14 cellular contexts compared by ENCODE assay signal in genomic region chr17:62611308-62611707, GRCh38. TPM values are rescaled to one million over a fixed set of nuclear protein-coding genes. Genes with fewer than 3 reads are reported as not detected.
DNase-seq lines count a peak whose midpoint lies in the region; ATAC-seq, FAIRE-seq and TF ChIP-seq lines count a peak whose summit lies in the region.
"Had no signal": no experiment of that assay in that cellular context is flagged by ENCODE, and none has a peak within 500 bp of the region (broad histone marks: within the 10 kb centered on the region; RNA-seq: fewer than 3 reads in every experiment).

No MANE protein-coding gene starts in this region.

- no peak for FAIRE-seq in GM12891 (lab: Jason Lieb, UNC)

- peaks cover 23 to 94% (median 55%) of the 10 kb centered on the region in 4 donors for H3K36me3 ChIP-seq in upper lobe of left lung

- no peak for TF ChIP-seq CTCF in upper lobe of left lung (IDR thresholded peaks at IDR 0.05)

- no peaks in the 10 kb centered on the region for H3K4me1 ChIP-seq in upper lobe of left lung

- no peaks in the 10 kb centered on the region for H3K27me3 Mint-ChIP-seq in activated CD8-positive, alpha-beta memory T cell treated with anti-CD3 and anti-CD28 coated beads, Interleukin-2, amount 10 ng/mL, durations not matched to agents 7 days and 5 days
- H3K27me3 Mint-ChIP-seq in stimulated activated memory B cell treated with anti-CD40 and anti-IgM and Interleukin-4, amounts not matched to agents 10 μg/mL and 1 μg/mL and 100 μg/mL, for 72 hours: no peaks in the 10 kb centered on the region
- H3K27me3 Mint-ChIP-seq: activated CD4-positive, alpha-beta T cell treated with anti-CD3 and anti-CD28 coated beads, Interleukin-2, amount 10 ng/mL, durations not matched to agents 24 days and 14 days had no signal

- no peaks in the 10 kb centered on the region for H3K27me3 ChIP-seq in upper lobe of left lung
- H3K27me3 ChIP-seq: SJSA1 had no signal

- H3K4me3 ChIP-seq in upper lobe of left lung: no peak overlapping the region
- H3K4me3 ChIP-seq: SJSA1 had no signal

- TF ChIP-seq EP300 in upper lobe of left lung (IDR thresholded peaks at IDR 0.05): no peak

- peak overlapping the region; percentile 21 for H3K4me3 Mint-ChIP-seq in activated CD8-positive, alpha-beta memory T cell treated with anti-CD3 and anti-CD28 coated beads, Interleukin-2, amount 10 ng/mL, durations not matched to agents 7 days and 5 days
- no peak overlapping the region for H3K4me3 Mint-ChIP-seq in stimulated activated memory B cell treated with anti-CD40 and anti-IgM and Interleukin-4, amounts not matched to agents 10 μg/mL and 1 μg/mL and 100 μg/mL, for 72 hours
- H3K4me3 Mint-ChIP-seq: activated CD4-positive, alpha-beta T cell treated with anti-CD3 and anti-CD28 coated beads, Interleukin-2, amount 10 ng/mL, durations not matched to agents 24 days and 14 days had no signal

- H3K27ac Mint-ChIP-seq in activated CD8-positive, alpha-beta memory T cell treated with anti-CD3 and anti-CD28 coated beads, Interleukin-2, amount 10 ng/mL, durations not matched to agents 7 days and 5 days: peak overlapping the region; percentile 56
- peak overlapping the region; percentile 31 for H3K27ac Mint-ChIP-seq in stimulated activated memory B cell treated with anti-CD40 and anti-IgM and Interleukin-4, amounts not matched to agents 10 μg/mL and 1 μg/mL and 100 μg/mL, for 72 hours
- H3K27ac Mint-ChIP-seq: activated CD4-positive, alpha-beta T cell treated with anti-CD3 and anti-CD28 coated beads, Interleukin-2, amount 10 ng/mL, durations not matched to agents 24 days and 14 days had no signal

- ATAC-seq in activated CD8-positive, alpha-beta memory T cell treated with anti-CD3 and anti-CD28 coated beads, Interleukin-2, amount 10 ng/mL, durations not matched to agents 7 days and 5 days: peak; percentile 68
- peak; percentile 77 for ATAC-seq in HG02798 (IDR thresholded peaks at IDR 0.05; ENCODE audit: poor library complexity, unreplicated experiment)
- peak; percentile 79 for ATAC-seq in HG03575 (IDR thresholded peaks at IDR 0.05; ENCODE audit: extremely low read depth, insufficient number of reproducible peaks, low FRiP score, unreplicated experiment)
- peak; percentile 86 for ATAC-seq in stimulated activated memory B cell treated with anti-CD40 and anti-IgM and Interleukin-4, amounts not matched to agents 10 μg/mL and 1 μg/mL and 100 μg/mL, for 72 hours
- ATAC-seq in upper lobe of left lung (ENCODE audit: low FRiP score in 2 of 2): no peak

- peaks cover 18% of the 10 kb centered on the region for H3K4me1 Mint-ChIP-seq in activated CD8-positive, alpha-beta memory T cell treated with anti-CD3 and anti-CD28 coated beads, Interleukin-2, amount 10 ng/mL, durations not matched to agents 7 days and 5 days
- H3K4me1 Mint-ChIP-seq in stimulated activated memory B cell treated with anti-CD40 and anti-IgM and Interleukin-4, amounts not matched to agents 10 μg/mL and 1 μg/mL and 100 μg/mL, for 72 hours: peaks cover 16% of the 10 kb centered on the region

- TF ChIP-seq POLR2A in GM12891 (IDR thresholded peaks at IDR 0.05; ENCODE audit: low read depth, low read length) (no peak), upper lobe of left lung (IDR thresholded peaks at IDR 0.05) (no peak), erythroblast (IDR thresholded peaks at IDR 0.05; ENCODE audit: low read length) (no peak)

- H3K9me3 Mint-ChIP-seq in activated CD8-positive, alpha-beta memory T cell treated with anti-CD3 and anti-CD28 coated beads, Interleukin-2, amount 10 ng/mL, durations not matched to agents 7 days and 5 days (ENCODE audit: low read depth): no peaks in the 10 kb centered on the region
- H3K9me3 Mint-ChIP-seq in stimulated activated memory B cell treated with anti-CD40 and anti-IgM and Interleukin-4, amounts not matched to agents 10 μg/mL and 1 μg/mL and 100 μg/mL, for 72 hours: no peaks in the 10 kb centered on the region
- H3K9me3 Mint-ChIP-seq: activated CD4-positive, alpha-beta T cell treated with anti-CD3 and anti-CD28 coated beads, Interleukin-2, amount 10 ng/mL, durations not matched to agents 24 days and 14 days had no signal

- CTCF ChIA-PET in activated CD8-positive, alpha-beta memory T cell treated with anti-CD3 and anti-CD28 coated beads, Interleukin-2, amount 10 ng/mL, durations not matched to agents 7 days and 5 days (lab: Charles Lee): interaction anchor here (1.3 kb wide), 1 partner anchor 20 kb away, joined by 4 read pairs; no protein-coding TSS in a partner anchor

- DNase-seq in activated CD8-positive, alpha-beta memory T cell treated with anti-CD3 and anti-CD28 coated beads, Interleukin-2, amount 10 ng/mL, durations not matched to agents 7 days and 5 days: no peak
- no peak for DNase-seq in activated CD8-positive, alpha-beta memory T cell treated with anti-CD3 and anti-CD28 coated beads, Interleukin-2, amount 50 U/mL, for 48 hours
- DNase-seq in GM12891 (ENCODE audit: insufficient read length, low spot score) (no peak), upper lobe of left lung (no peak), erythroblast (lab: John Stamatoyannopoulos, UW) (no peak)
- DNase-seq: activated CD4-positive, alpha-beta T cell treated with anti-CD3 and anti-CD28 coated beads, Interleukin-2, amount 10 ng/mL, durations not matched to agents 24 days and 14 days; anterior cingulate cortex; EL; midbrain; NCI-H2171 treated with DMSO at 0.1 percent for 48 hours had no signal

- WGBS in upper lobe of left lung, 2 donors: 87 to 90% methylated on average over 5 of the region's 5 CpGs

- H3K9me3 ChIP-seq in upper lobe of left lung: no peaks in the 10 kb centered on the region
- H3K9me3 ChIP-seq: SJSA1 had no signal

- H3K27ac ChIP-seq in upper lobe of left lung: no peak overlapping the region
- H3K27ac ChIP-seq: SJSA1 had no signal

- peaks cover 52% of the 10 kb centered on the region for H3K36me3 Mint-ChIP-seq in activated CD8-positive, alpha-beta memory T cell treated with anti-CD3 and anti-CD28 coated beads, Interleukin-2, amount 10 ng/mL, durations not matched to agents 7 days and 5 days
- peaks cover 66% of the 10 kb centered on the region for H3K36me3 Mint-ChIP-seq in stimulated activated memory B cell treated with anti-CD40 and anti-IgM and Interleukin-4, amounts not matched to agents 10 μg/mL and 1 μg/mL and 100 μg/mL, for 72 hours

TF ChIP-seq in GM12891, 5 proteins besides CTCF, POLR2A, EP300 and RAD21:
- TF ChIP-seq POLR2AphosphoS5 (IDR thresholded peaks at IDR 0.05; ENCODE audit: low read depth, low read length): no peak
- TF ChIP-seq TAF1 (IDR thresholded peaks at IDR 0.05; ENCODE audit: low read depth, low read length): no peak
- no peak for TF ChIP-seq SPI1 (IDR thresholded peaks at IDR 0.05; ENCODE audit: low read depth, low read length)
- TF ChIP-seq PAX5 (IDR thresholded peaks at IDR 0.05; ENCODE audit: insufficient read depth, low read length, severe bottlenecking): no peak
- TF ChIP-seq POU2F2 (IDR thresholded peaks at IDR 0.05; ENCODE audit: low read depth, low read length): no peak

RNA-seq across cellular contexts. Expression of gene MRC2, which starts 16.2 kb away (rescaled TPM):
- total RNA-seq in activated CD8-positive, alpha-beta memory T cell treated with anti-CD3 and anti-CD28 coated beads, Interleukin-2, amount 10 ng/mL, durations not matched to agents 7 days and 5 days: 1 to 10 TPM in 1 of 2 experiments, under 1 TPM in 1; 0.61 to 4.7 TPM
- polyA plus RNA-seq in GM12891 (2012; ENCODE audit: low read depth, missing spikeins): 5.0 TPM
- 100 to 1,000 TPM in 4 of 6 donors, 10 to 100 TPM in 2; 32.1 to 185 (median 116) TPM for total RNA-seq in upper lobe of left lung

Comparison
In these comparisons a context has a peak if more than half of its experiments do, and no peak if none do; other contexts are left out.
1. ATAC-seq: peak in activated CD8-positive, alpha-beta memory T cell treated with anti-CD3 and anti-CD28 coated beads, Interleukin-2, amount 10 ng/mL, durations not matched to agents 7 days and 5 days (single experiment), HG02798 (single experiment), HG03575 (single experiment) and stimulated activated memory B cell treated with anti-CD40 and anti-IgM and Interleukin-4, amounts not matched to agents 10 μg/mL and 1 μg/mL and 100 μg/mL, for 72 hours (single experiment); none in upper lobe of left lung (0 of 2).
2. RNA of gene MRC2, which starts 16.2 kb away (total RNA-seq): 32.1 to 185 TPM in upper lobe of left lung; 0.61 to 4.7 TPM in activated CD8-positive, alpha-beta memory T cell treated with anti-CD3 and anti-CD28 coated beads, Interleukin-2, amount 10 ng/mL, durations not matched to agents 7 days and 5 days; every median in the first group is over 4 times any median in the second.